In genomic region chr14:99230271-99231141, GRCh38 we compare ENCODE assay signal across 9 cellular contexts. TPM values are rescaled to one million over a fixed set of nuclear protein-coding genes. Genes with fewer than 3 reads are reported as not detected.
A peak's percentile ranks its signal among the peaks of the same experiment; 100 is the strongest.
DNase-seq lines count a peak whose midpoint lies in the region; ATAC-seq and TF ChIP-seq lines count a peak whose summit lies in the region.
"Had no signal": no experiment of that assay in that cellular context is flagged by ENCODE, and none has a peak within 500 bp of the region (broad histone marks: within the 10 kb centered on the region; RNA-seq: fewer than 3 reads in every experiment).

No MANE protein-coding gene starts in this region.

- no peaks in the 10 kb centered on the region for H3K9me3 ChIP-seq in HCT116 (ENCODE audit: control insufficient read depth in 1 of 2, insufficient read depth in 1 of 2, low read depth in 1 of 2, low read length in 2 of 2)

- TF ChIP-seq CTCF in HCT116 (IDR thresholded peaks at IDR 0.05 in 2 of 3, conservative IDR thresholded peaks at IDR 0.05 in 1 of 3; ENCODE audit: borderline replicate concordance in 1 of 3, insufficient read depth in 1 of 3, low read depth in 2 of 3, low read length in 2 of 3) (no peak), epithelial cell of esophagus (IDR thresholded peaks at IDR 0.05; ENCODE audit: insufficient read depth, low read depth, low read length, missing control alignments) (peak; percentile 29)
- peak; percentile 54 for TF ChIP-seq CTCF in activated CD8-positive, alpha-beta T cell treated with anti-CD3 and anti-CD28 coated beads for 36 hours (IDR thresholded peaks at IDR 0.05)

- peak overlapping the region; percentile 79 for H3K4me3 Mint-ChIP-seq in activated CD8-positive, alpha-beta T cell treated with anti-CD3 and anti-CD28 coated beads for 36 hours

- H3K9me3 Mint-ChIP-seq in activated CD8-positive, alpha-beta T cell treated with anti-CD3 and anti-CD28 coated beads for 36 hours: no peaks in the 10 kb centered on the region

- DNase-seq in HCT116 (ENCODE audit: low read depth, low spot score) (no peak), epithelial cell of esophagus (ENCODE audit: low read depth) (peak; percentile 32), midbrain (lab: John Stamatoyannopoulos, UW) (no peak)
- peak; percentile 92 for DNase-seq in activated CD8-positive, alpha-beta T cell treated with anti-CD3 and anti-CD28 coated beads for 36 hours
- DNase-seq in stimulated activated CD4-positive, alpha-beta T cell treated with anti-CD3 and anti-CD28 coated beads, Interleukin-2, amount 100 ng/mL, for 4 hours (ENCODE audit: low read depth): peak; percentile 59

- H3K27me3 ChIP-seq in HCT116 (ENCODE audit: insufficient read depth, low read length): no peaks in the 10 kb centered on the region

- H3K4me1 ChIP-seq in HCT116 (ENCODE audit: control insufficient read depth in 1 of 2, insufficient read depth in 2 of 2, low read length in 2 of 2): peaks cover 22 to 52% of the 10 kb centered on the region in 2 experiments; a peak in 3 of 4 replicates

- H3K4me3 ChIP-seq in HCT116 (replicated peaks in 1 of 2; ENCODE audit: low read depth in 1 of 2, low read length in 2 of 2): no peak overlapping the region
- H3K4me3 ChIP-seq in epithelial cell of esophagus (ENCODE audit: low read length): no peak overlapping the region

- no peak overlapping the region for H3K9ac ChIP-seq in HCT116 (ENCODE audit: low read length)

- TF ChIP-seq RAD21 in HCT116 (IDR thresholded peaks at IDR 0.05; ENCODE audit: low read depth): 0 out of 2 replicates have a peak, but pooled peaks have one; percentile 17

- CTCF ChIA-PET in HCT116 (lab: Charles Lee): no interaction called here
- CTCF ChIA-PET in activated CD8-positive, alpha-beta T cell treated with anti-CD3 and anti-CD28 coated beads for 36 hours (lab: Charles Lee): interaction anchor here (0.6 to 17.6 kb wide), 18 partner anchors 9 to 1089 kb away, joined by 3 to 189 read pairs (median 8); no protein-coding TSS in a partner anchor

- no peaks in the 10 kb centered on the region for H3K79me2 ChIP-seq in HCT116 (ENCODE audit: insufficient read depth, low read length)

- intact Hi-C loops in HCT116 (cut with micrococcal nuclease): no loop called here
- intact Hi-C loops in activated CD8-positive, alpha-beta T cell treated with anti-CD3 and anti-CD28 coated beads for 36 hours (cut with micrococcal nuclease): loop anchor here (5.0 kb wide), 1 partner anchor 38 kb away; no protein-coding TSS in a partner anchor

- RAD21 ChIA-PET in HCT116 (lab: Charles Lee; ENCODE audit: low non-redundant PET in 1 of 2, low total read pairs in 2 of 2, uncharacterized antibody in 2 of 2, unreplicated experiment in 2 of 2): interaction anchor here in 1 of 2 experiments (0.6 to 0.7 kb wide), 2 partner anchors 141 to 193 kb away, joined by 3 to 7 read pairs; no protein-coding TSS in a partner anchor

- POLR2A ChIA-PET in HCT116 (lab: Charles Lee): no interaction called here
- POLR2A ChIA-PET in activated CD8-positive, alpha-beta T cell treated with anti-CD3 and anti-CD28 coated beads for 36 hours (lab: Charles Lee): interaction anchor here (0.9 to 23.8 kb wide), 9 partner anchors 11 to 46 kb away, joined by 3 to 496 read pairs (median 35); partner anchors contain the start of gene BCL11B

- no peaks in the 10 kb centered on the region for H4K20me1 ChIP-seq in HCT116 (ENCODE audit: insufficient read depth)

- TF ChIP-seq POLR2A in HCT116 (IDR thresholded peaks at IDR 0.05; ENCODE audit: borderline replicate concordance, extremely low read depth, insufficient read depth, insufficient read length): no peak

- H3K36me3 Mint-ChIP-seq in activated CD8-positive, alpha-beta T cell treated with anti-CD3 and anti-CD28 coated beads for 36 hours (ENCODE audit: low read depth): peaks cover 57% of the 10 kb centered on the region

- peaks cover 92% of the 10 kb centered on the region for H3K4me1 Mint-ChIP-seq in activated CD8-positive, alpha-beta T cell treated with anti-CD3 and anti-CD28 coated beads for 36 hours (ENCODE audit: low read depth)

- H2AFZ ChIP-seq in HCT116 (ENCODE audit: low read depth, low read length, poor library complexity, severe bottlenecking): no peak overlapping the region

- H3K4me2 ChIP-seq in HCT116 (ENCODE audit: low read length): peak overlapping the region; percentile 12; the same call in 1 of the 2 replicates

- peak overlapping the region; percentile 99 for H3K27ac Mint-ChIP-seq in activated CD8-positive, alpha-beta T cell treated with anti-CD3 and anti-CD28 coated beads for 36 hours

- no peak overlapping the region; the same call in 1 of the 2 replicates for H3K27ac ChIP-seq in HCT116 (ENCODE audit: low read depth, low read length)

- H3K9me2 ChIP-seq in HCT116 (ENCODE audit: insufficient read depth): no peaks in the 10 kb centered on the region

- BruUV-seq in HCT116 (replicated peaks; lab: Mats Ljungman, UMichigan): no TSS peak

- ATAC-seq in HCT116: no peak
- peak; percentile 62 for ATAC-seq in activated CD8-positive, alpha-beta T cell treated with anti-CD3 and anti-CD28 coated beads for 36 hours
- ATAC-seq in HG02970 (IDR thresholded peaks at IDR 0.05; ENCODE audit: low FRiP score, unreplicated experiment): no peak
- ATAC-seq in HG03520 (IDR thresholded peaks at IDR 0.05; ENCODE audit: unreplicated experiment): no peak
- ATAC-seq in GM21515 (IDR thresholded peaks at IDR 0.05; ENCODE audit: unreplicated experiment): no peak

- no peaks in the 10 kb centered on the region for H3K27me3 Mint-ChIP-seq in activated CD8-positive, alpha-beta T cell treated with anti-CD3 and anti-CD28 coated beads for 36 hours

- no peaks in the 10 kb centered on the region for H3K36me3 ChIP-seq in HCT116 (ENCODE audit: control insufficient read depth in 1 of 2, insufficient read depth in 2 of 2, low read length in 2 of 2)

TF ChIP-seq in HCT116, 20 proteins besides CTCF, POLR2A, EP300 and RAD21:
- TF ChIP-seq, protein P1, sequence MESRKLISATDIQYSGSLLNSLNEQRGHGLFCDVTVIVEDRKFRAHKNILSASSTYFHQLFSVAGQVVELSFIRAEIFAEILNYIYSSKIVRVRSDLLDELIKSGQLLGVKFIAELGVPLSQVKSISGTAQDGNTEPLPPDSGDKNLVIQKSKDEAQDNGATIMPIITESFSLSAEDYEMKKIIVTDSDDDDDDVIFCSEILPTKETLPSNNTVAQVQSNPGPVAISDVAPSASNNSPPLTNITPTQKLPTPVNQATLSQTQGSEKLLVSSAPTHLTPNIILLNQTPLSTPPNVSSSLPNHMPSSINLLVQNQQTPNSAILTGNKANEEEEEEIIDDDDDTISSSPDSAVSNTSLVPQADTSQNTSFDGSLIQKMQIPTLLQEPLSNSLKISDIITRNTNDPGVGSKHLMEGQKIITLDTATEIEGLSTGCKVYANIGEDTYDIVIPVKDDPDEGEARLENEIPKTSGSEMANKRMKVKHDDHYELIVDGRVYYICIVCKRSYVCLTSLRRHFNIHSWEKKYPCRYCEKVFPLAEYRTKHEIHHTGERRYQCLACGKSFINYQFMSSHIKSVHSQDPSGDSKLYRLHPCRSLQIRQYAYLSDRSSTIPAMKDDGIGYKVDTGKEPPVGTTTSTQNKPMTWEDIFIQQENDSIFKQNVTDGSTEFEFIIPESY (IDR thresholded peaks at IDR 0.05; ENCODE audit: extremely low read depth, insufficient replicate concordance, low read length): no peak
- TF ChIP-seq EGR1 (IDR thresholded peaks at IDR 0.05; ENCODE audit: low read depth) (no peak), FOSL1 (IDR thresholded peaks at IDR 0.05; ENCODE audit: low read depth) (no peak), JUND (IDR thresholded peaks at IDR 0.05) (no peak), YY1 (IDR thresholded peaks at IDR 0.05; ENCODE audit: extremely low read depth, insufficient replicate concordance, low read depth, low read length) (no peak), TCF7L2 (IDR thresholded peaks at IDR 0.05; ENCODE audit: borderline replicate concordance, extremely low read depth, insufficient read depth, insufficient read length) (no peak), CBX3 (IDR thresholded peaks at IDR 0.05; ENCODE audit: low read depth) (no peak), SRF (IDR thresholded peaks at IDR 0.05; ENCODE audit: low read depth) (no peak), EZH2 (IDR thresholded peaks at IDR 0.05) (no peak), ELF1 (IDR thresholded peaks at IDR 0.05; ENCODE audit: borderline replicate concordance, low read depth) (no peak), POLR2AphosphoS5 (IDR thresholded peaks at IDR 0.05; ENCODE audit: low read depth, low read length) (no peak), ZNF274 (IDR thresholded peaks at IDR 0.05; ENCODE audit: low read depth, low read length) (no peak), CEBPB (IDR thresholded peaks at IDR 0.05; ENCODE audit: low read depth) (no peak)

RNA-seq across cellular contexts. Expression of gene BCL11B, which starts 41.5 kb away (rescaled TPM):
- 1.1 TPM for total RNA-seq in HCT116 (2021; ENCODE audit: unreplicated experiment)
- 0.11 and 0.23 TPM in 2 replicates for polyA plus RNA-seq in HCT116 (2012)
- 10 to 100 TPM; 48.5 to 53.0 TPM for total RNA-seq in activated CD8-positive, alpha-beta T cell treated with anti-CD3 and anti-CD28 coated beads for 36 hours
- total RNA-seq: LHCN-M2 had no signal

Comparison
In these comparisons a context has a peak if more than half of its experiments do, and no peak if none do; other contexts are left out.
1. DNase-seq: peak in activated CD8-positive, alpha-beta T cell treated with anti-CD3 and anti-CD28 coated beads for 36 hours (single experiment), epithelial cell of esophagus (single experiment) and stimulated activated CD4-positive, alpha-beta T cell treated with anti-CD3 and anti-CD28 coated beads, Interleukin-2, amount 100 ng/mL, for 4 hours (single experiment); none in HCT116 (single experiment) and midbrain (single experiment).
2. CTCF ChIP-seq: peak in activated CD8-positive, alpha-beta T cell treated with anti-CD3 and anti-CD28 coated beads for 36 hours (single experiment) and epithelial cell of esophagus (single experiment); none in HCT116 (0 of 3).
3. RNA of gene BCL11B, which starts 41.5 kb away (total RNA-seq): 48.5 to 53.0 TPM in activated CD8-positive, alpha-beta T cell treated with anti-CD3 and anti-CD28 coated beads for 36 hours; 1.1 TPM in HCT116 (single experiment); every median in the first group is over 10 times any median in the second.